In genomic region chr5:38258319-38259061, GRCh38 we compare ENCODE assay signal across 8 cellular contexts. TPM values are rescaled to one million over a fixed set of nuclear protein-coding genes. Genes with fewer than 3 reads are reported as not detected.
DNase-seq lines count a peak whose midpoint lies in the region; ATAC-seq and TF ChIP-seq lines count a peak whose summit lies in the region.

Gene EGFLAM (plus strand): TSS chr5:38258559. CDS start chr5:38258755, 196 bp downstream.

- H3K27ac Mint-ChIP-seq in activated CD4-positive, alpha-beta memory T cell treated with anti-CD3 and anti-CD28 coated beads for 36 hours = no peak within 1 kb of the TSS
- no peak within 1 kb of the TSS for H3K27ac Mint-ChIP-seq in activated CD4-positive, alpha-beta memory T cell treated with anti-CD3 and anti-CD28 coated beads, Interleukin-2, amount 10 ng/mL, durations not matched to agents 7 days and 5 days

- H3K4me2 ChIP-seq in parathyroid adenoma (ENCODE audit: low read length) = peak within 1 kb of the TSS; percentile 56

- peak; percentile 17 for DNase-seq in activated CD4-positive, alpha-beta memory T cell treated with anti-CD3 and anti-CD28 coated beads for 36 hours
- no peak for DNase-seq in activated CD4-positive, alpha-beta memory T cell treated with anti-CD3 and anti-CD28 coated beads, Interleukin-2, amount 10 ng/mL, durations not matched to agents 7 days and 5 days
- DNase-seq in SK-N-DZ (ENCODE audit: low spot score) (peak; percentile 34), fibroblast of the aortic adventitia (ENCODE audit: low read depth) (no peak), NCI-H446 (lab: John Stamatoyannopoulos, UW) (no peak)

- H3K36me3 ChIP-seq in parathyroid adenoma (ENCODE audit: control insufficient read depth, insufficient read depth, low read length) = no peaks in the 10 kb centered on the region

- no peak within 1 kb of the TSS for H3K27ac ChIP-seq in parathyroid adenoma

- peak within 1 kb of the TSS; percentile 35 for H3K4me3 ChIP-seq in fibroblast of the aortic adventitia (ENCODE audit: low read depth, low read length)
- H3K4me3 ChIP-seq in parathyroid adenoma (ENCODE audit: low read depth, low read length) = peak within 1 kb of the TSS; percentile 36

- H3K9me3 Mint-ChIP-seq in activated CD4-positive, alpha-beta memory T cell treated with anti-CD3 and anti-CD28 coated beads for 36 hours = peaks cover 3% of the 10 kb centered on the region
- H3K9me3 Mint-ChIP-seq in activated CD4-positive, alpha-beta memory T cell treated with anti-CD3 and anti-CD28 coated beads, Interleukin-2, amount 10 ng/mL, durations not matched to agents 7 days and 5 days = no peaks in the 10 kb centered on the region

- intact Hi-C loops in activated CD4-positive, alpha-beta memory T cell treated with anti-CD3 and anti-CD28 coated beads for 36 hours (cut with micrococcal nuclease) = no loop called here

- no peaks in the 10 kb centered on the region for H3K9me3 ChIP-seq in parathyroid adenoma (ENCODE audit: control insufficient read depth, low read length)

- peaks cover 55% of the 10 kb centered on the region for H3K27me3 Mint-ChIP-seq in activated CD4-positive, alpha-beta memory T cell treated with anti-CD3 and anti-CD28 coated beads for 36 hours
- peaks cover 57% of the 10 kb centered on the region for H3K27me3 Mint-ChIP-seq in activated CD4-positive, alpha-beta memory T cell treated with anti-CD3 and anti-CD28 coated beads, Interleukin-2, amount 10 ng/mL, durations not matched to agents 7 days and 5 days

- CTCF ChIA-PET in activated CD4-positive, alpha-beta memory T cell treated with anti-CD3 and anti-CD28 coated beads for 36 hours (lab: Charles Lee) = no interaction called here
- CTCF ChIA-PET in activated CD4-positive, alpha-beta memory T cell treated with anti-CD3 and anti-CD28 coated beads, Interleukin-2, amount 10 ng/mL, durations not matched to agents 7 days and 5 days (lab: Charles Lee) = interaction anchor here (0.6 kb wide), 1 partner anchor 927 kb away, joined by 6 read pairs; no protein-coding TSS in a partner anchor

- H3K4me3 Mint-ChIP-seq in activated CD4-positive, alpha-beta memory T cell treated with anti-CD3 and anti-CD28 coated beads for 36 hours = no peak within 1 kb of the TSS
- no peak within 1 kb of the TSS for H3K4me3 Mint-ChIP-seq in activated CD4-positive, alpha-beta memory T cell treated with anti-CD3 and anti-CD28 coated beads, Interleukin-2, amount 10 ng/mL, durations not matched to agents 7 days and 5 days

- H3K4me1 ChIP-seq in parathyroid adenoma = no peaks in the 10 kb centered on the region

- ATAC-seq in HG03378 (IDR thresholded peaks at IDR 0.05; ENCODE audit: unreplicated experiment) (no peak), GM18517 (IDR thresholded peaks at IDR 0.05; ENCODE audit: unreplicated experiment) (no peak)

- no peaks in the 10 kb centered on the region for H3K79me2 ChIP-seq in parathyroid adenoma

- peaks cover 6% of the 10 kb centered on the region for H3K27me3 ChIP-seq in parathyroid adenoma (ENCODE audit: control insufficient read depth, insufficient read depth, low read length)

- H3K36me3 Mint-ChIP-seq in activated CD4-positive, alpha-beta memory T cell treated with anti-CD3 and anti-CD28 coated beads for 36 hours = no peaks in the 10 kb centered on the region
- H3K36me3 Mint-ChIP-seq in activated CD4-positive, alpha-beta memory T cell treated with anti-CD3 and anti-CD28 coated beads, Interleukin-2, amount 10 ng/mL, durations not matched to agents 7 days and 5 days (ENCODE audit: low read depth) = no peaks in the 10 kb centered on the region

- peak; percentile 13 for TF ChIP-seq CTCF in fibroblast of the aortic adventitia (IDR thresholded peaks at IDR 0.05; ENCODE audit: insufficient read depth, low read length)
- TF ChIP-seq CTCF in parathyroid adenoma (IDR thresholded peaks at IDR 0.05) = no peak

- peak within 1 kb of the TSS; percentile 70 for H2AFZ ChIP-seq in parathyroid adenoma

- POLR2A ChIA-PET in activated CD4-positive, alpha-beta memory T cell treated with anti-CD3 and anti-CD28 coated beads for 36 hours (lab: Charles Lee) = no interaction called here
- POLR2A ChIA-PET in activated CD4-positive, alpha-beta memory T cell treated with anti-CD3 and anti-CD28 coated beads, Interleukin-2, amount 10 ng/mL, durations not matched to agents 7 days and 5 days (lab: Charles Lee) = no interaction called here

- no peak within 1 kb of the TSS for H3K9ac ChIP-seq in parathyroid adenoma

- peaks cover 10% of the 10 kb centered on the region for H3K4me1 Mint-ChIP-seq in activated CD4-positive, alpha-beta memory T cell treated with anti-CD3 and anti-CD28 coated beads for 36 hours (ENCODE audit: low read depth)
- H3K4me1 Mint-ChIP-seq in activated CD4-positive, alpha-beta memory T cell treated with anti-CD3 and anti-CD28 coated beads, Interleukin-2, amount 10 ng/mL, durations not matched to agents 7 days and 5 days = peaks cover 3% of the 10 kb centered on the region

RNA-seq across cellular contexts. Expression of gene EGFLAM, which starts in this region (rescaled TPM):
- not detected for total RNA-seq in activated CD4-positive, alpha-beta memory T cell treated with anti-CD3 and anti-CD28 coated beads for 36 hours
- not detected for total RNA-seq in activated CD4-positive, alpha-beta memory T cell treated with anti-CD3 and anti-CD28 coated beads, Interleukin-2, amount 10 ng/mL, durations not matched to agents 7 days and 5 days
- polyA plus RNA-seq in SK-N-DZ (2014; cell fraction: cytosol; rRNA removed) = 0.94 and 1.6 TPM in 2 replicates
- polyA plus RNA-seq in SK-N-DZ (2014; cell fraction: nucleus; rRNA removed) = 0.81 and 2.9 TPM in 2 replicates
- total RNA-seq in fibroblast of the aortic adventitia (ENCODE audit: low replicate concordance) = 0.08 and 16.2 TPM in 2 replicates

Comparison
In these comparisons a context has a peak if more than half of its experiments do, and no peak if none do; other contexts are left out.
1. Peak in DNase-seq in activated CD4-positive, alpha-beta memory T cell treated with anti-CD3 and anti-CD28 coated beads for 36 hours; RNA of the gene not detected or under 1 TPM.